In genomic region chr7:26291251-26291650, GRCh38 we compare ENCODE assay signal across 8 cellular contexts. TPM values are rescaled to one million over a fixed set of nuclear protein-coding genes. Genes with fewer than 3 reads are reported as not detected.
DNase-seq lines count a peak whose midpoint lies in the region; ATAC-seq and TF ChIP-seq lines count a peak whose summit lies in the region.

No MANE protein-coding gene starts in this region.

- CTCF ChIA-PET in CD8-positive, alpha-beta memory T cell (lab: Charles Lee), result interaction anchor here (0.9 to 2.1 kb wide), 10 partner anchors 9 to 397 kb away, joined by 3 to 8 read pairs (median 4); no protein-coding TSS in a partner anchor

- peaks cover 39 to 48% (median 46%) of the 10 kb centered on the region in 3 donors for H3K4me1 Mint-ChIP-seq in CD8-positive, alpha-beta memory T cell

- H2AFZ ChIP-seq in MM.1S (ENCODE audit: low read length) (peak overlapping the region; percentile 83), neuron (ENCODE audit: low read depth, low read length) (peak overlapping the region; percentile 60)

- H3K27me3 ChIP-seq in CD8-positive, alpha-beta memory T cell (ENCODE audit: insufficient read depth, low read length, poor library complexity, severe bottlenecking), result no peaks in the 10 kb centered on the region
- H3K27me3 ChIP-seq in MM.1S (replicated peaks; ENCODE audit: insufficient read depth, low read length) (no peaks in the 10 kb centered on the region), ectodermal cell (ENCODE audit: control insufficient read depth, insufficient read depth, low read length, poor library complexity, severe bottlenecking) (peaks cover 8% of the 10 kb centered on the region), neuron (ENCODE audit: insufficient read depth, low read length) (peaks cover 14% of the 10 kb centered on the region), gastroesophageal sphincter (peaks cover 51% of the 10 kb centered on the region)

- peaks cover 5% of the 10 kb centered on the region; the same call in 1 of the 2 replicates for H3F3A ChIP-seq in MM.1S (ENCODE audit: insufficient read depth, low read length)

- TF ChIP-seq CTCF in MM.1S (IDR thresholded peaks at IDR 0.05; ENCODE audit: low read length) (no peak), gastroesophageal sphincter (IDR thresholded peaks at IDR 0.05) (no peak)

- H3K27ac ChIP-seq in CD8-positive, alpha-beta memory T cell (ENCODE audit: low read depth, low read length), result peak overlapping the region; percentile 39
- H3K27ac ChIP-seq in MM.1S (ENCODE audit: low read length) (no peak overlapping the region), ectodermal cell (ENCODE audit: insufficient read depth, low read depth, low read length, poor library complexity, severe bottlenecking) (no peak overlapping the region), gastroesophageal sphincter (no peak overlapping the region)

- H3K9me3 Mint-ChIP-seq in CD8-positive, alpha-beta memory T cell, result peaks cover 0 to 1% (median 0%) of the 10 kb centered on the region in 5 donors

- no peaks in the 10 kb centered on the region for H3K27me3 Mint-ChIP-seq in CD8-positive, alpha-beta memory T cell

- TF ChIP-seq EP300 in gastroesophageal sphincter (IDR thresholded peaks at IDR 0.05), result no peak

- H3K4me2 ChIP-seq in MM.1S (ENCODE audit: low read depth, low read length), result peak overlapping the region; percentile 76

- no peaks in the 10 kb centered on the region for H3K9me3 ChIP-seq in CD8-positive, alpha-beta memory T cell (ENCODE audit: low read length)
- H3K9me3 ChIP-seq in MM.1S (replicated peaks; ENCODE audit: insufficient read depth, low read length) (no peaks in the 10 kb centered on the region), ectodermal cell (ENCODE audit: control insufficient read depth, low read length) (no peaks in the 10 kb centered on the region), neuron (ENCODE audit: low read length) (no peaks in the 10 kb centered on the region), gastroesophageal sphincter (no peaks in the 10 kb centered on the region)

- H3K9ac ChIP-seq in MM.1S (ENCODE audit: low read length), result no peak overlapping the region

- no peaks in the 10 kb centered on the region for H3K79me2 ChIP-seq in MM.1S (ENCODE audit: low read length)

- peak overlapping the region; percentile 86 to 94 (median 88) for H3K4me3 Mint-ChIP-seq in CD8-positive, alpha-beta memory T cell

- POLR2A ChIA-PET in CD8-positive, alpha-beta memory T cell (lab: Charles Lee), result interaction anchor here (0.6 to 1.5 kb wide), 2 partner anchors 27 to 91 kb away, joined by 4 to 7 read pairs; partner anchors contain the start of genes CBX3 and HNRNPA2B1

- peak overlapping the region; percentile 43 for H3K4me3 ChIP-seq in CD8-positive, alpha-beta memory T cell (ENCODE audit: low read length)
- H3K4me3 ChIP-seq in MM.1S (ENCODE audit: low read length), result peak overlapping the region; percentile 62
- peak overlapping the region; percentile 72 for H3K4me3 ChIP-seq in ectodermal cell (ENCODE audit: insufficient read depth, low read depth, low read length)
- peak overlapping the region; percentile 51 for H3K4me3 ChIP-seq in neuron (ENCODE audit: low read length)
- peak overlapping the region in 1 of 2 donors; percentile 56 for H3K4me3 ChIP-seq in gastroesophageal sphincter

- H4K20me1 ChIP-seq in MM.1S (ENCODE audit: insufficient read depth, low read length), result no peaks in the 10 kb centered on the region

- H3K36me3 Mint-ChIP-seq in CD8-positive, alpha-beta memory T cell, result peaks cover 0 to 2% (median 2%) of the 10 kb centered on the region in 3 donors

- intact Hi-C loops in Right ventricle myocardium inferior (cut with DNase I), result no loop called here

- 57% methylated on average over 4 of the region's 4 CpGs for WGBS in ectodermal cell, 2 experiments
- WGBS in gastroesophageal sphincter (ENCODE audit: low coverage in 1 of 2), 2 donors, result 41 to 43% methylated on average over 4 of the region's 4 CpGs

- H3K36me3 ChIP-seq in CD8-positive, alpha-beta memory T cell (ENCODE audit: insufficient read depth, low read length), result no peaks in the 10 kb centered on the region
- H3K36me3 ChIP-seq in MM.1S (replicated peaks; ENCODE audit: insufficient read depth, low read length) (no peaks in the 10 kb centered on the region), ectodermal cell (ENCODE audit: control insufficient read depth, insufficient read depth, low read length) (no peaks in the 10 kb centered on the region), neuron (ENCODE audit: insufficient read depth, low read length) (no peaks in the 10 kb centered on the region), gastroesophageal sphincter (no peaks in the 10 kb centered on the region)

- DNase-seq in CD8-positive, alpha-beta memory T cell, result no peak
- DNase-seq in MM.1S (no peak), amygdala (lab: John Stamatoyannopoulos, UW) (no peak), Right ventricle myocardium inferior (ENCODE audit: missing footprints) (no peak), germinal center (ENCODE audit: low spot score) (no peak)

- TF ChIP-seq POLR2A in gastroesophageal sphincter (IDR thresholded peaks at IDR 0.05), result no peak

- peak overlapping the region; percentile 60 to 90 (median 88) for H3K27ac Mint-ChIP-seq in CD8-positive, alpha-beta memory T cell

- no peaks in the 10 kb centered on the region for H3K9me2 ChIP-seq in MM.1S (replicated peaks; ENCODE audit: insufficient read depth, low read length)

- H3K4me1 ChIP-seq in CD8-positive, alpha-beta memory T cell (ENCODE audit: insufficient read depth, low read length), result peaks cover 41% of the 10 kb centered on the region
- H3K4me1 ChIP-seq in MM.1S (ENCODE audit: low read length) (no peaks in the 10 kb centered on the region), ectodermal cell (ENCODE audit: control insufficient read depth, insufficient read depth, low read length) (peaks cover 6% of the 10 kb centered on the region), neuron (ENCODE audit: insufficient read depth, low read length) (peaks cover 3% of the 10 kb centered on the region), gastroesophageal sphincter (peaks cover 0 to 14% (median 0%) of the 10 kb centered on the region in 3 donors)

- ATAC-seq in gastroesophageal sphincter (no peak), Right ventricle myocardium inferior (no peak)

RNA-seq across cellular contexts. Expression of gene SNX10, which starts 0.4 kb away (rescaled TPM):
- total RNA-seq in CD8-positive, alpha-beta memory T cell, result 10 to 100 TPM; 40.5 to 45.0 TPM
- 30.9 TPM for polyA plus RNA-seq in CD8-positive, alpha-beta memory T cell
- 11.0 TPM for polyA plus RNA-seq in ectodermal cell (2013, experiment 1 of 4)
- 9.5 TPM for polyA plus RNA-seq in ectodermal cell (2013, experiment 2 of 4)
- 10.9 TPM for polyA plus RNA-seq in ectodermal cell (2013, experiment 3 of 4)
- polyA plus RNA-seq in ectodermal cell (2013, experiment 4 of 4), result 9.9 TPM
- 1 to 10 TPM; 1.9 to 6.9 (median 4.0) TPM for total RNA-seq in gastroesophageal sphincter
- total RNA-seq in Right ventricle myocardium inferior, result 1.9 TPM

Comparison
In these comparisons a context has a peak if more than half of its experiments do, and no peak if none do; other contexts are left out.
1. RNA of gene SNX10, which starts 0.4 kb away (total RNA-seq): 40.5 to 45.0 TPM in CD8-positive, alpha-beta memory T cell; 1.9 to 6.9 TPM in gastroesophageal sphincter and 1.9 TPM in Right ventricle myocardium inferior (single experiment); every median in the first group is over 4 times any median in the second.